ENCODE assay signal across 8 cellular contexts in genomic region chr6:4313044-4313686, GRCh38.
A peak's percentile ranks its signal among the peaks of the same experiment; 100 is the strongest.
DNase-seq lines count a peak whose midpoint lies in the region; ATAC-seq and TF ChIP-seq lines count a peak whose summit lies in the region.

No MANE protein-coding gene starts in this region.

- H3K27me3 Mint-ChIP-seq in activated T-cell treated with anti-CD3 and anti-CD28 coated beads, Interleukin-2, amount 50 U/mL, for 4 hours (ENCODE audit: low read depth) = peaks cover 11% of the 10 kb centered on the region

- no peaks in the 10 kb centered on the region for H3K36me3 Mint-ChIP-seq in activated T-cell treated with anti-CD3 and anti-CD28 coated beads, Interleukin-2, amount 50 U/mL, for 4 hours (ENCODE audit: insufficient read depth)

- H3K4me3 ChIP-seq in OCI-LY3 (ENCODE audit: low read length) (no peak overlapping the region), parathyroid adenoma (ENCODE audit: low read depth, low read length) (no peak overlapping the region)

- no peaks in the 10 kb centered on the region for H4K20me1 ChIP-seq in OCI-LY3 (ENCODE audit: insufficient read depth, low read length)

- no peaks in the 10 kb centered on the region for H3K4me1 Mint-ChIP-seq in activated T-cell treated with anti-CD3 and anti-CD28 coated beads, Interleukin-2, amount 50 U/mL, for 4 hours (ENCODE audit: low read depth)

- peaks cover 23% of the 10 kb centered on the region; the same call in 1 of the 2 replicates for H3K9me3 ChIP-seq in OCI-LY3 (ENCODE audit: insufficient read depth, low read length)
- H3K9me3 ChIP-seq in parathyroid adenoma (ENCODE audit: control insufficient read depth, low read length) = no peaks in the 10 kb centered on the region

- ATAC-seq in activated T-cell treated with anti-CD3 and anti-CD28 coated beads, Interleukin-2, amount 50 U/mL, for 4 hours = no peak

- peaks cover 44% of the 10 kb centered on the region for H3K9me3 Mint-ChIP-seq in activated T-cell treated with anti-CD3 and anti-CD28 coated beads, Interleukin-2, amount 50 U/mL, for 4 hours

- peak; percentile 21; the same call in 1 of the 2 replicates for TF ChIP-seq CTCF in OCI-LY3 (IDR thresholded peaks at IDR 0.05; ENCODE audit: low read depth, low read length)
- TF ChIP-seq CTCF in parathyroid adenoma (IDR thresholded peaks at IDR 0.05) = peak; percentile 50

- peaks cover 5% of the 10 kb centered on the region for H3K36me3 ChIP-seq in OCI-LY3 (replicated peaks; ENCODE audit: low read depth, low read length)
- no peaks in the 10 kb centered on the region for H3K36me3 ChIP-seq in parathyroid adenoma (ENCODE audit: control insufficient read depth, insufficient read depth, low read length)

- H3K4me2 ChIP-seq in OCI-LY3 (ENCODE audit: low read length) (no peak overlapping the region), parathyroid adenoma (ENCODE audit: low read length) (no peak overlapping the region)

- DNase-seq in ELR (ENCODE audit: low read depth) (peak; percentile 93), epithelial cell of prostate (ENCODE audit: low read depth, low spot score) (peak; percentile 81), NCI-H774 (lab: John Stamatoyannopoulos, UW) (no peak), activated T-cell treated with anti-CD3 and anti-CD28 coated beads for 4 hours (no peak)
- DNase-seq in activated T-cell treated with anti-CD3 and anti-CD28 coated beads, Interleukin-2, amount 50 U/mL, for 1 hour = no peak
- DNase-seq in activated T-cell treated with anti-CD3 and anti-CD28 coated beads, Interleukin-2, amount 50 U/mL, for 4 hours = no peak

- H3K9ac ChIP-seq in OCI-LY3 (ENCODE audit: low read length) (no peak overlapping the region), parathyroid adenoma (no peak overlapping the region)

- H3K27me3 ChIP-seq in OCI-LY3 (ENCODE audit: low read depth, low read length) = no peaks in the 10 kb centered on the region
- no peaks in the 10 kb centered on the region for H3K27me3 ChIP-seq in parathyroid adenoma (ENCODE audit: control insufficient read depth, insufficient read depth, low read length)

- H3K4me3 Mint-ChIP-seq in activated T-cell treated with anti-CD3 and anti-CD28 coated beads, Interleukin-2, amount 50 U/mL, for 4 hours = no peak overlapping the region

- H3K27ac ChIP-seq in OCI-LY3 (ENCODE audit: low read length) (no peak overlapping the region), epithelial cell of prostate (peak overlapping the region; percentile 83), parathyroid adenoma (peak overlapping the region; percentile 34)

- no peaks in the 10 kb centered on the region for H3K79me2 ChIP-seq in OCI-LY3 (ENCODE audit: low read length)
- H3K79me2 ChIP-seq in parathyroid adenoma = no peaks in the 10 kb centered on the region

- peaks cover 20% of the 10 kb centered on the region for H3K4me1 ChIP-seq in OCI-LY3 (ENCODE audit: low read length)
- H3K4me1 ChIP-seq in parathyroid adenoma = no peaks in the 10 kb centered on the region

- no peak overlapping the region for H2AFZ ChIP-seq in OCI-LY3 (ENCODE audit: low read depth, low read length)
- H2AFZ ChIP-seq in parathyroid adenoma = peak overlapping the region; percentile 5

Comparison
In these comparisons a context has a peak if more than half of its experiments do, and no peak if none do; other contexts are left out.
1. DNase-seq: peak in ELR (single experiment) and epithelial cell of prostate (single experiment); none in activated T-cell treated with anti-CD3 and anti-CD28 coated beads, Interleukin-2, amount 50 U/mL, for 1 hour (single experiment), NCI-H774 (single experiment), activated T-cell treated with anti-CD3 and anti-CD28 coated beads, Interleukin-2, amount 50 U/mL, for 4 hours (single experiment) and activated T-cell treated with anti-CD3 and anti-CD28 coated beads for 4 hours (single experiment).